In the genomic region with DNA sequence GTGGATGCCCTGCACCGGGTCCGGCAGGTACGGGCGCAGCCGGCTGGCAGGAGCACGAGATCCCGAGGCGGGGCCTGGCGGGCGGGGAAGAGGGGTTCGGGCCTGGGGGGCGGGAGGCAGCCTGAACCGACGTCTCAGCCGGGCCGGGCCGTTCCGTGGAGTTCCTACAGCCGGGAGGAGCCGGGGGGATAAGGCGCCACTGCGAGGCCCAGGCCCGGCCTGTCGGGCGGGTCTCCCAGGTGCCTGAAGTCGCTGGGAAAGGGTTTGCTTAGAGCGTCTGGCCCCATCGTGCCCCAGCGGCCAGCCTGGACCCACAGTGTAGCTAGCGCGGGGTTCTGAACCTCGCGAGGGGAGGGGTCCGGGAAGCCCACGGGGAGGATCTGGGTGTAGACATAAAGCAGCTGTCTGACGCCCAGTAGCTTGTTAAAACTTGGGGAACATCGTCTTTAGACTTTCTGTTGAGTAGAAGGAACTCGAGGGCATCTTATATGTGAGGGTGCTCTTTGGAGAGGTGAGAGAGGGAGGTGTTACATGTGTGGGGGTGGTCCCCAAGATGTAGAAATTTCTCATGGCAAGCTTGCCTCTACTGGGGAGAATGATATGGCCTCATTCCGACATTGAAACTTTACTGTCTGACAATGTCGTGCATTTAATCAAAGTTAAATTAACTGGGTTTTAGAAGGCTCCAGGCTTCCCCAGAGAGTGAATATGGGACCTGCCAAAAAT, we compare ENCODE assay signal across 8 cellular contexts. TPM values are rescaled to one million over a fixed set of nuclear protein-coding genes. Genes with fewer than 3 reads are reported as not detected.
A peak's percentile ranks its signal among the peaks of the same experiment; 100 is the strongest.
DNase-seq lines count a peak whose midpoint lies in the region; ATAC-seq and TF ChIP-seq lines count a peak whose summit lies in the region.

No MANE protein-coding gene starts in this region.

- H2AFZ ChIP-seq in SU-DHL-6 (ENCODE audit: low read depth, low read length, severe bottlenecking) (peak overlapping the region; percentile 76), osteoblast (ENCODE audit: low read length) (peak overlapping the region; percentile 81)

- peaks cover 42% of the 10 kb centered on the region for H3K79me2 ChIP-seq in SU-DHL-6 (ENCODE audit: insufficient read depth, low read length)
- peaks cover 57% of the 10 kb centered on the region for H3K79me2 ChIP-seq in osteoblast (ENCODE audit: insufficient read depth, low read length)

- H3K4me2 ChIP-seq in SU-DHL-6 (ENCODE audit: low read depth, low read length, poor library complexity, severe bottlenecking) (peak overlapping the region; percentile 69), osteoblast (ENCODE audit: insufficient read depth, low read length) (peak overlapping the region; percentile 97)

- H3K27ac ChIP-seq in SU-DHL-6 (ENCODE audit: low read depth, low read length) (peak overlapping the region; percentile 20; the same call in 1 of the 2 replicates), osteoblast (ENCODE audit: low read depth, low read length) (peak overlapping the region; percentile 97)

- TF ChIP-seq CTCF in SU-DHL-6 (IDR thresholded peaks at IDR 0.05; ENCODE audit: insufficient read depth, low read length, poor library complexity, severe bottlenecking) (no peak), fibroblast of the aortic adventitia (IDR thresholded peaks at IDR 0.05; ENCODE audit: insufficient read depth, low read length) (no peak), osteoblast (IDR thresholded peaks at IDR 0.05; ENCODE audit: extremely low read depth, low read depth, low read length) (no peak)

- peak overlapping the region; percentile 78 for H3K4me3 ChIP-seq in SU-DHL-6 (ENCODE audit: insufficient read depth, low read length, poor library complexity, severe bottlenecking)
- peak overlapping the region; percentile 94 for H3K4me3 ChIP-seq in fibroblast of the aortic adventitia (ENCODE audit: low read depth, low read length)
- H3K4me3 ChIP-seq in osteoblast (ENCODE audit: insufficient read depth, low read length) = peak overlapping the region; percentile 98

- DNase-seq in fibroblast of the aortic adventitia (ENCODE audit: low read depth) (no peak), osteoblast (ENCODE audit: insufficient read length, low spot score, missing footprints) (peak; percentile 69), NCI-H2171 (lab: John Stamatoyannopoulos, UW) (no peak), germinal center (ENCODE audit: low spot score) (no peak), iPS-NIHi11 (ENCODE audit: low spot score) (no peak)

- peak overlapping the region; percentile 92 for H3K9ac ChIP-seq in SU-DHL-6 (ENCODE audit: low read length)

- no peaks in the 10 kb centered on the region; the same call in 1 of the 2 replicates for H4K20me1 ChIP-seq in SU-DHL-6 (ENCODE audit: low read depth, low read length)
- peaks cover 37% of the 10 kb centered on the region for H4K20me1 ChIP-seq in osteoblast (ENCODE audit: insufficient read depth, low read length)

- ATAC-seq in GM18508 (IDR thresholded peaks at IDR 0.05; ENCODE audit: insufficient read depth, unreplicated experiment) (peak; percentile 12), HG02763 (IDR thresholded peaks at IDR 0.05; ENCODE audit: unreplicated experiment) (peak; percentile 7)

- H3K27me3 ChIP-seq in SU-DHL-6 (ENCODE audit: low read length) (no peaks in the 10 kb centered on the region), osteoblast (ENCODE audit: insufficient read depth, low read length) (no peaks in the 10 kb centered on the region)

- H3K36me3 ChIP-seq in SU-DHL-6 (ENCODE audit: low read length) = no peaks in the 10 kb centered on the region
- H3K36me3 ChIP-seq in osteoblast (ENCODE audit: insufficient read depth, low read length) = peaks cover 18% of the 10 kb centered on the region

- no peaks in the 10 kb centered on the region for H3K9me2 ChIP-seq in SU-DHL-6 (replicated peaks; ENCODE audit: insufficient read depth, low read length)

- peaks cover 9% of the 10 kb centered on the region for H3K4me1 ChIP-seq in osteoblast (ENCODE audit: insufficient read depth, low read length)

- H3K9me3 ChIP-seq in SU-DHL-6 (ENCODE audit: insufficient read depth, low read length) (no peaks in the 10 kb centered on the region), osteoblast (ENCODE audit: low read depth, low read length) (no peaks in the 10 kb centered on the region)

- H3F3A ChIP-seq in SU-DHL-6 (ENCODE audit: insufficient read depth) = no peaks in the 10 kb centered on the region

RNA-seq across cellular contexts. Expression of a gene that starts 0.5 kb away (rescaled TPM):
- total RNA-seq in fibroblast of the aortic adventitia (ENCODE audit: low replicate concordance) = 29.3 and 37.6 TPM in 2 replicates
- 45.6 and 46.3 TPM in 2 replicates for total RNA-seq in osteoblast
